In genomic region chr3:156825795-156826143, GRCh38 we compare ENCODE assay signal across 8 cellular contexts. TPM values are rescaled to one million over a fixed set of nuclear protein-coding genes. Genes with fewer than 3 reads are reported as not detected.
A peak's percentile ranks its signal among the peaks of the same experiment; 100 is the strongest.
DNase-seq lines count a peak whose midpoint lies in the region; ATAC-seq and TF ChIP-seq lines count a peak whose summit lies in the region.

No MANE protein-coding gene starts in this region.

- ATAC-seq in HG02763 (IDR thresholded peaks at IDR 0.05; ENCODE audit: unreplicated experiment) (peak; percentile 46), RWPE2 (ENCODE audit: low read depth) (peak; percentile 57; the same call in 2 of the 3 replicates)

- H3K4me1 ChIP-seq in RWPE2 (ENCODE audit: insufficient read depth, poor library complexity, severe bottlenecking): peaks cover 25% of the 10 kb centered on the region
- H3K4me1 ChIP-seq in esophagus squamous epithelium: peaks cover 0 to 25% (median 3%) of the 10 kb centered on the region in 3 donors

- peak; percentile 74 for DNase-seq in NCI-H2107 treated with DMSO at 0.1 percent for 48 hours (lab: John Stamatoyannopoulos, UW; ENCODE audit: unreplicated experiment)
- DNase-seq in NCI-H2107 (lab: John Stamatoyannopoulos, UW): no peak
- DNase-seq in RWPE2 (ENCODE audit: low spot score): no peak
- no peak for DNase-seq in esophagus squamous epithelium (lab: John Stamatoyannopoulos, UW)
- DNase-seq in progenitor cell of endocrine pancreas (ENCODE audit: low spot score, unreplicated experiment): no peak
- no peak for DNase-seq in SK-N-DZ (ENCODE audit: low spot score)
- DNase-seq in NCI-H2227 treated with DMSO at 0.1 percent for 48 hours (lab: John Stamatoyannopoulos, UW): no peak

- H3K27me3 ChIP-seq in RWPE2 (ENCODE audit: insufficient read depth, poor library complexity, severe bottlenecking) (no peaks in the 10 kb centered on the region), esophagus squamous epithelium (no peaks in the 10 kb centered on the region)

- no peak for TF ChIP-seq CTCF in RWPE2 (IDR thresholded peaks at IDR 0.05; ENCODE audit: poor library complexity, severe bottlenecking)
- TF ChIP-seq CTCF in esophagus squamous epithelium (IDR thresholded peaks at IDR 0.05): no peak
- TF ChIP-seq CTCF in progenitor cell of endocrine pancreas (IDR thresholded peaks at IDR 0.05; ENCODE audit: unreplicated experiment): no peak

- H3K9me3 Mint-ChIP-seq in progenitor cell of endocrine pancreas (ENCODE audit: low read depth): no peaks in the 10 kb centered on the region

- no peaks in the 10 kb centered on the region for H3K36me3 Mint-ChIP-seq in progenitor cell of endocrine pancreas (ENCODE audit: insufficient read depth)

- TF ChIP-seq POLR2A in esophagus squamous epithelium (IDR thresholded peaks at IDR 0.05): no peak

- H3K36me3 ChIP-seq in RWPE2 (ENCODE audit: low read depth): no peaks in the 10 kb centered on the region
- no peaks in the 10 kb centered on the region for H3K36me3 ChIP-seq in esophagus squamous epithelium

- peak overlapping the region; percentile 41 for H3K4me3 ChIP-seq in RWPE2 (ENCODE audit: severe bottlenecking)
- peak overlapping the region; percentile 56 to 87 (median 80) for H3K4me3 ChIP-seq in esophagus squamous epithelium

- H3K27ac Mint-ChIP-seq in progenitor cell of endocrine pancreas: peak overlapping the region; percentile 100

- H3K27ac ChIP-seq in RWPE2 (ENCODE audit: poor library complexity, severe bottlenecking) (peak overlapping the region; percentile 99), esophagus squamous epithelium (peak overlapping the region; percentile 96 to 99 (median 96))

- 6 to 7% methylated on average over 8 of the region's 8 CpGs for WGBS in esophagus squamous epithelium, 2 donors

- H3K9me3 ChIP-seq in RWPE2 (ENCODE audit: severe bottlenecking): no peaks in the 10 kb centered on the region
- H3K9me3 ChIP-seq in esophagus squamous epithelium: no peaks in the 10 kb centered on the region

- H3K4me3 Mint-ChIP-seq in progenitor cell of endocrine pancreas (ENCODE audit: low read depth): peak overlapping the region; percentile 85

- intact Hi-C loops in esophagus squamous epithelium (cut with DNase I): loop anchor here (10.0 kb wide), 2 partner anchors 151 to 259 kb away; partner anchors contain the start of gene TIPARP

- H3K27me3 Mint-ChIP-seq in progenitor cell of endocrine pancreas: no peaks in the 10 kb centered on the region

- H3K4me1 Mint-ChIP-seq in progenitor cell of endocrine pancreas (ENCODE audit: low read depth): peaks cover 18% of the 10 kb centered on the region

RNA-seq across cellular contexts. Expression of gene LEKR1, which starts 0.4 kb away (rescaled TPM):
- total RNA-seq in esophagus squamous epithelium (1 to 10 TPM in 1 of 4 donors, under 1 TPM in 2, not detected in 1; 0.15 to 1.1 (median 0.57) TPM), progenitor cell of endocrine pancreas (2.4 and 4.1 TPM in 2 replicates)
- polyA plus RNA-seq in SK-N-DZ (2014; cell fraction: cytosol; rRNA removed): not detected in 2 replicates
- not detected in 2 replicates for polyA plus RNA-seq in SK-N-DZ (2014; cell fraction: nucleus; rRNA removed)
